In genomic region chr10:13586676-13587355, GRCh38 we compare ENCODE assay signal across 1 cellular context.
TF ChIP-seq lines count a peak whose summit lies in the region.

A gene with protein sequence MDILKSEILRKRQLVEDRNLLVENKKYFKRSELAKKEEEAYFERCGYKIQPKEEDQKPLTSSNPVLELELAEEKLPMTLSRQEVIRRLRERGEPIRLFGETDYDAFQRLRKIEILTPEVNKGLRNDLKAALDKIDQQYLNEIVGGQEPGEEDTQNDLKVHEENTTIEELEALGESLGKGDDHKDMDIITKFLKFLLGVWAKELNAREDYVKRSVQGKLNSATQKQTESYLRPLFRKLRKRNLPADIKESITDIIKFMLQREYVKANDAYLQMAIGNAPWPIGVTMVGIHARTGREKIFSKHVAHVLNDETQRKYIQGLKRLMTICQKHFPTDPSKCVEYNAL (plus strand): TSS chr10:13586965. CDS start chr10:13587087, 122 bp downstream.

TF ChIP-seq in K562, 482 proteins besides CTCF, POLR2A, EP300 and RAD21 (continued from another document and continues in another):
- TF ChIP-seq, protein P1, sequence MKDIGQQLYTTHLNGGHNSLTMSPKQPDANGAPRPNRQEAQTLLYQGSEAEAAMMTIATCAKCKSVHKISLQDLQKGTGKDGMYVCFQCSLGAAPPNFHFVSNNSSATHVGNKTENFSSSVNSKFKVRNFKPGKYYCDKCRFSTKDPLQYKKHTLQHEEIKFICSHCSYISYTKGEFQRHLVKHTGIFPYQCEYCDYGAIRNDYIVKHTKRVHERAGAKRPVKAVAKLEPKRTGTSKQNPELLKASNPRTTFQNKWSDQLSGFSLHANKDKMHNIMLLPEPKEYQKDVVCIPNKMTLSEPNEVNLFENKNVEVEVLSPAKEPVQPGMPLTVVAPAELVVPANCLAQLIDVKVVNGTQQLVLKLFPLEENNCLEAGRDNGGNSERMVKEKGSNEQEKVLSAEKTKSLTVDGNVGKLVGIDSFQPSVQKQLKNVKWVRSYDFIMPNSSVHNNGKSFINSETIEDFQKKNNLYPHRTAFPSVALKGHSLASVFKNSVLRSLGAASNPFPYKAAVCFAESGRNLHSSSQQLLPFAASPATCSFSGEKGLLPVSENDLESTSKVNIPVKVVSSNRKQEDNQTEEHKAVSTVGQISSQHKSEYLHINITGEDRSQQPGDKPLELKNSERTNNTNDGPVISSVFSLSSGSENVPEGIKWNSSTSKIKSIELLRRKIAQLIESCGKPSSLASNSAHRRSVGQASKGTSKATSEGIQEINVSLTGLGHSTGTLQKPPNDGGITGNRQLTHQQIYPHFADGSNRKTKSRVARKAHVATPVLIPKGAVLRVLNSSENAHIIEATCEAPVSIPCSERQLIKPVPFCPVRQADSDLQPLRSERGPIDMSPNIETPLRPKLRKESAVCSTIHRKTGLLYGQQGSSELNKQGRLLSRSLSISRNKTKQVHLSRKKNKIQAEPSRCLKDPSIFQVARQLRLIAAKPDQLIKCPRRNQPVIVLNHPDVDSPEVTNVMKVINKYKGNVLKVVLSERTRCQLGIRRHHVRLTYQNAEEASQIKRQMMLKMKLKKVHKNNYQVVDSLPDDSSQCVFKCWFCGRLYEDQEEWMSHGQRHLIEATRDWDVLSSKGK (CRISPR knock-in tag; IDR thresholded peaks at IDR 0.05), result no peak
- no peak for TF ChIP-seq ARID1B (IDR thresholded peaks at IDR 0.05)
- no peak for TF ChIP-seq CBX2 (IDR thresholded peaks at IDR 0.05; ENCODE audit: insufficient read depth, low read length, poor library complexity, severe bottlenecking)
- TF ChIP-seq ATF2 (CRISPR knock-in tag; IDR thresholded peaks at IDR 0.05), result no peak
- TF ChIP-seq HNRNPUL1 (IDR thresholded peaks at IDR 0.05; ENCODE audit: low read length), result no peak
- TF ChIP-seq, protein P2, sequence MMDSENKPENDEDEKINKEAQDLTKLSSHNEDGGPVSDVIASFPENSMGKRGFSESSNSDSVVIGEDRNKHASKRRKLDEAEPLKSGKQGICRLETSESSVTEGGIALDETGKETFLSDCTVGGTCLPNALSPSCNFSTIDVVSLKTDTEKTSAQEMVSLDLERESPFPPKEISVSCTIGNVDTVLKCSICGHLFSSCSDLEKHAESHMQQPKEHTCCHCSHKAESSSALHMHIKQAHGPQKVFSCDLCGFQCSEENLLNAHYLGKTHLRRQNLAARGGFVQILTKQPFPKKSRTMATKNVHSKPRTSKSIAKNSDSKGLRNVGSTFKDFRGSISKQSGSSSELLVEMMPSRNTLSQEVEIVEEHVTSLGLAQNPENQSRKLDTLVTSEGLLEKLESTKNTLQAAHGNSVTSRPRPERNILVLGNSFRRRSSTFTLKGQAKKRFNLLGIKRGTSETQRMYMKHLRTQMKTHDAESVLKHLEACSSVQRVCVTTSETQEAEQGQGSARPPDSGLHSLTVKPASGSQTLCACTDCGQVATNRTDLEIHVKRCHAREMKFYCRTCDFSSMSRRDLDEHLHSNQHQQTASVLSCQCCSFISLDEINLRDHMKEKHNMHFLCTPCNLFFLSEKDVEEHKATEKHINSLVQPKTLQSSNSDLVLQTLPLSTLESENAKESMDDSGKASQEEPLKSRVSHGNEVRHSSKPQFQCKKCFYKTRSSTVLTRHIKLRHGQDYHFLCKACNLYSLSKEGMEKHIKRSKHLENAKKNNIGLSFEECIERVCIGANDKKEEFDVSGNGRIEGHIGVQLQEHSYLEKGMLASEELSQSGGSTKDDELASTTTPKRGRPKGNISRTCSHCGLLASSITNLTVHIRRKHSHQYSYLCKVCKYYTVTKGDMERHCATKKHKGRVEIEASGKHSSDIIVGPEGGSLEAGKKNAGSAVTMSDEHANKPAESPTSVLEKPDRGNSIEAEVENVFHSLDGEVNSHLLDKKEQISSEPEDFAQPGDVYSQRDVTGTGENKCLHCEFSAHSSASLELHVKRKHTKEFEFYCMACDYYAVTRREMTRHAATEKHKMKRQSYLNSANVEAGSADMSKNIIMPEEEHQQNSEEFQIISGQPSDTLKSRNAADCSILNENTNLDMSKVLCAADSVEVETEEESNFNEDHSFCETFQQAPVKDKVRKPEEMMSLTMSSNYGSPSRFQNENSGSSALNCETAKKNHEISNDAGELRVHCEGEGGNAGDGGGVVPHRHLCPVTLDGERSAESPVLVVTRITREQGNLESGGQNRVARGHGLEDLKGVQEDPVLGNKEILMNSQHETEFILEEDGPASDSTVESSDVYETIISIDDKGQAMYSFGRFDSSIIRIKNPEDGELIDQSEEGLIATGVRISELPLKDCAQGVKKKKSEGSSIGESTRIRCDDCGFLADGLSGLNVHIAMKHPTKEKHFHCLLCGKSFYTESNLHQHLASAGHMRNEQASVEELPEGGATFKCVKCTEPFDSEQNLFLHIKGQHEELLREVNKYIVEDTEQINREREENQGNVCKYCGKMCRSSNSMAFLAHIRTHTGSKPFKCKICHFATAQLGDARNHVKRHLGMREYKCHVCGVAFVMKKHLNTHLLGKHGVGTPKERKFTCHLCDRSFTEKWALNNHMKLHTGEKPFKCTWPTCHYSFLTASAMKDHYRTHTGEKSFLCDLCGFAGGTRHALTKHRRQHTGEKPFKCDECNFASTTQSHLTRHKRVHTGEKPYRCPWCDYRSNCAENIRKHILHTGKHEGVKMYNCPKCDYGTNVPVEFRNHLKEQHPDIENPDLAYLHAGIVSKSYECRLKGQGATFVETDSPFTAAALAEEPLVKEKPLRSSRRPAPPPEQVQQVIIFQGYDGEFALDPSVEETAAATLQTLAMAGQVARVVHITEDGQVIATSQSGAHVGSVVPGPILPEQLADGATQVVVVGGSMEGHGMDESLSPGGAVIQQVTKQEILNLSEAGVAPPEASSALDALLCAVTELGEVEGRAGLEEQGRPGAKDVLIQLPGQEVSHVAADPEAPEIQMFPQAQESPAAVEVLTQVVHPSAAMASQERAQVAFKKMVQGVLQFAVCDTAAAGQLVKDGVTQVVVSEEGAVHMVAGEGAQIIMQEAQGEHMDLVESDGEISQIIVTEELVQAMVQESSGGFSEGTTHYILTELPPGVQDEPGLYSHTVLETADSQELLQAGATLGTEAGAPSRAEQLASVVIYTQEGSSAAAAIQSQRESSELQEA (IDR thresholded peaks at IDR 0.05; ENCODE audit: low read depth), result no peak
- TF ChIP-seq MAFG (tag; conservative IDR thresholded peaks at IDR 0.05), result no peak
- no peak for TF ChIP-seq HNRNPL (IDR thresholded peaks at IDR 0.05; ENCODE audit: low read depth, low read length)
- TF ChIP-seq ZNF124 (CRISPR knock-in tag; IDR thresholded peaks at IDR 0.05), result no peak
- TF ChIP-seq TCF7L2 (IDR thresholded peaks at IDR 0.05; ENCODE audit: low read depth, low read length), result no peak
- no peak for TF ChIP-seq ZNF41 (CRISPR knock-in tag; conservative IDR thresholded peaks at IDR 0.05)
- no peak for TF ChIP-seq ZNF184 (CRISPR knock-in tag; IDR thresholded peaks at IDR 0.05)
- TF ChIP-seq SIRT6 (IDR thresholded peaks at IDR 0.05; ENCODE audit: low read depth, low read length), result no peak
- TF ChIP-seq AFF4 (CRISPR knock-in tag; IDR thresholded peaks at IDR 0.05), result peak; percentile 56; the same call in 1 of the 2 replicates
- TF ChIP-seq BCOR (IDR thresholded peaks at IDR 0.05), result peak; percentile 20; the same call in 1 of the 2 replicates
- TF ChIP-seq ZNF175 (CRISPR knock-in tag; IDR thresholded peaks at IDR 0.05; ENCODE audit: low read depth), result no peak
- peak; percentile 65; the same call in 1 of the 2 replicates for TF ChIP-seq JUND (IDR thresholded peaks at IDR 0.05; ENCODE audit: borderline replicate concordance, low read depth, low read length)
- no peak; the same call in 2 of the 3 replicates for TF ChIP-seq JUND (tag; IDR thresholded peaks at IDR 0.05; ENCODE audit: borderline replicate concordance, low read depth, low read length)
- peak; percentile 63 for TF ChIP-seq ETV5 (CRISPR knock-in tag; IDR thresholded peaks at IDR 0.05; ENCODE audit: low read depth)
- TF ChIP-seq ARHGAP35 (IDR thresholded peaks at IDR 0.05; ENCODE audit: partially characterized antibody), result no peak
- TF ChIP-seq TSC22D4 (tag; IDR thresholded peaks at IDR 0.05), result no peak
- TF ChIP-seq, protein P3, sequence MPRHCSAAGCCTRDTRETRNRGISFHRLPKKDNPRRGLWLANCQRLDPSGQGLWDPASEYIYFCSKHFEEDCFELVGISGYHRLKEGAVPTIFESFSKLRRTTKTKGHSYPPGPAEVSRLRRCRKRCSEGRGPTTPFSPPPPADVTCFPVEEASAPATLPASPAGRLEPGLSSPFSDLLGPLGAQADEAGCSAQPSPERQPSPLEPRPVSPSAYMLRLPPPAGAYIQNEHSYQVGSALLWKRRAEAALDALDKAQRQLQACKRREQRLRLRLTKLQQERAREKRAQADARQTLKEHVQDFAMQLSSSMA (CRISPR knock-in tag; IDR thresholded peaks at IDR 0.05), result no peak
- TF ChIP-seq PHB (CRISPR knock-in tag; IDR thresholded peaks at IDR 0.05), result no peak
- no peak for TF ChIP-seq ZNF263 (CRISPR knock-in tag; IDR thresholded peaks at IDR 0.05; ENCODE audit: borderline replicate concordance)
- no peak for TF ChIP-seq ZNF277 (CRISPR knock-in tag; IDR thresholded peaks at IDR 0.05; ENCODE audit: borderline replicate concordance)
- no peak for TF ChIP-seq ZFPM2 (CRISPR knock-in tag; IDR thresholded peaks at IDR 0.05)
- TF ChIP-seq DACH1 (IDR thresholded peaks at IDR 0.05; ENCODE audit: partially characterized antibody), result peak; percentile 49
- TF ChIP-seq, protein P4, sequence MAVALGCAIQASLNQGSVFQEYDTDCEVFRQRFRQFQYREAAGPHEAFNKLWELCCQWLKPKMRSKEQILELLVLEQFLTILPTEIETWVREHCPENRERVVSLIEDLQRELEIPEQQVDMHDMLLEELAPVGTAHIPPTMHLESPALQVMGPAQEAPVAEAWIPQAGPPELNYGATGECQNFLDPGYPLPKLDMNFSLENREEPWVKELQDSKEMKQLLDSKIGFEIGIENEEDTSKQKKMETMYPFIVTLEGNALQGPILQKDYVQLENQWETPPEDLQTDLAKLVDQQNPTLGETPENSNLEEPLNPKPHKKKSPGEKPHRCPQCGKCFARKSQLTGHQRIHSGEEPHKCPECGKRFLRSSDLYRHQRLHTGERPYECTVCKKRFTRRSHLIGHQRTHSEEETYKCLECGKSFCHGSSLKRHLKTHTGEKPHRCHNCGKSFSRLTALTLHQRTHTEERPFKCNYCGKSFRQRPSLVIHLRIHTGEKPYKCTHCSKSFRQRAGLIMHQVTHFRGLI (CRISPR knock-in tag; IDR thresholded peaks at IDR 0.05), result no peak
- TF ChIP-seq ZNF239 (CRISPR knock-in tag; IDR thresholded peaks at IDR 0.05), result no peak
- TF ChIP-seq ZNF707 (CRISPR knock-in tag; conservative IDR thresholded peaks at IDR 0.05), result no peak
- TF ChIP-seq RUNX1 (IDR thresholded peaks at IDR 0.05; ENCODE audit: low read depth), result no peak
- TF ChIP-seq NR0B1 (IDR thresholded peaks at IDR 0.05; ENCODE audit: partially characterized antibody), result no peak
- TF ChIP-seq ZNF354B (CRISPR knock-in tag; IDR thresholded peaks at IDR 0.05), result no peak
- peak; percentile 89 for TF ChIP-seq DIDO1 (tag; IDR thresholded peaks at IDR 0.05; ENCODE audit: low read depth)
- TF ChIP-seq ZNF24 (IDR thresholded peaks at IDR 0.05), result no peak
- TF ChIP-seq BACH1 (tag; IDR thresholded peaks at IDR 0.05), result no peak
- TF ChIP-seq ZFX (CRISPR knock-in tag; IDR thresholded peaks at IDR 0.05), result peak; percentile 35; the same call in 1 of the 2 replicates
